ENCODE assay signal across 1 cellular context in genomic region chr11:47258317-47258902, GRCh38.
TF ChIP-seq lines count a peak whose summit lies in the region.

No MANE protein-coding gene starts in this region.

TF ChIP-seq in WTC11, 78 proteins besides CTCF, POLR2A, EP300 and RAD21 (continued from another document):
- TF ChIP-seq AFF4 (CRISPR knock-in tag; IDR thresholded peaks at IDR 0.05; ENCODE audit: borderline replicate concordance): no peak
